Comparison of ENCODE assay signal across 1 cellular context in genomic region chr9:93098236-93098946, GRCh38.
TF ChIP-seq lines count a peak whose summit lies in the region.

No MANE protein-coding gene starts in this region.

TF ChIP-seq in HEK293T, 16 proteins besides CTCF, POLR2A, EP300 and RAD21 (continued from another document):
- no peak for TF ChIP-seq CTBP1 (IDR thresholded peaks at IDR 0.05; ENCODE audit: borderline replicate concordance)
